ENCODE assay signal across 8 cellular contexts in genomic region chr9:130354378-130354777, GRCh38.
"Had no signal": no experiment of that assay in that cellular context is flagged by ENCODE, and none has a peak within 500 bp of the region (broad histone marks: within the 10 kb centered on the region; RNA-seq: fewer than 3 reads in every experiment).

No MANE protein-coding gene starts in this region.

- H3K4me1 Mint-ChIP-seq: GM23338 had no signal

- H3K4me3 ChIP-seq: GM23338 had no signal

- H3K9me3 Mint-ChIP-seq: GM23338, H9, IgD-negative memory B cell had no signal

- H3K4me3 Mint-ChIP-seq: GM23338, H9 had no signal

- H3K4me2 ChIP-seq: GM23338 had no signal

- ATAC-seq: GM23338, HepG2 had no signal

- H2AFZ ChIP-seq: GM23338 had no signal

- DNase-seq: H9, HCEC 1CT, KBM-7 had no signal

- H3K27me3 Mint-ChIP-seq: IgD-negative memory B cell had no signal

- FAIRE-seq: H1, H54, HepG2 had no signal

- H3K27ac Mint-ChIP-seq: GM23338, H9, IgD-negative memory B cell had no signal
